In genomic region chr21:46503922-46504539, GRCh38 we compare ENCODE assay signal across 15 cellular contexts. TPM values are rescaled to one million over a fixed set of nuclear protein-coding genes. Genes with fewer than 3 reads are reported as not detected.
DNase-seq lines count a peak whose midpoint lies in the region; ATAC-seq, FAIRE-seq and TF ChIP-seq lines count a peak whose summit lies in the region.
"Had no signal": no experiment of that assay in that cellular context is flagged by ENCODE, and none has a peak within 500 bp of the region (broad histone marks: within the 10 kb centered on the region; RNA-seq: fewer than 3 reads in every experiment).

No MANE protein-coding gene starts in this region.

- intact Hi-C loops in adrenal gland (cut with DNase I) = no loop called here
- intact Hi-C loops in activated naive CD4-positive, alpha-beta T cell treated with anti-CD3 and anti-CD28 coated beads for 36 hours (cut with micrococcal nuclease) = no loop called here

- H3K27ac ChIP-seq in adrenal gland = no peak overlapping the region
- H3K27ac ChIP-seq: lower lobe of right lung, thoracic aorta had no signal

- no peaks in the 10 kb centered on the region for H3K27me3 ChIP-seq in adrenal gland

- no peak overlapping the region for H3K4me3 Mint-ChIP-seq in glutamatergic neuron (ENCODE audit: unreplicated experiment)
- H3K4me3 Mint-ChIP-seq in activated naive CD4-positive, alpha-beta T cell treated with anti-CD3 and anti-CD28 coated beads for 36 hours = no peak overlapping the region
- H3K4me3 Mint-ChIP-seq: activated naive CD8-positive, alpha-beta T cell treated with anti-CD3 and anti-CD28 coated beads for 36 hours had no signal

- H3K4me1 Mint-ChIP-seq in glutamatergic neuron (ENCODE audit: low read depth, unreplicated experiment) = peaks cover 6% of the 10 kb centered on the region
- peaks cover 19% of the 10 kb centered on the region for H3K4me1 Mint-ChIP-seq in activated naive CD4-positive, alpha-beta T cell treated with anti-CD3 and anti-CD28 coated beads for 36 hours (ENCODE audit: low read depth)

- 87 to 90% (median 90%) methylated on average over 12 of the region's 12 CpGs for WGBS in adrenal gland, 4 donors

- peaks cover 0 to 15% of the 10 kb centered on the region in 2 donors for H3K4me1 ChIP-seq in adrenal gland (replicated peaks in 1 of 2)

- H3K9me3 ChIP-seq in adrenal gland (replicated peaks in 1 of 3) = no peaks in the 10 kb centered on the region
- H3K9me3 ChIP-seq: lower lobe of right lung, thoracic aorta had no signal

- CTCF ChIA-PET in activated naive CD4-positive, alpha-beta T cell treated with anti-CD3 and anti-CD28 coated beads for 36 hours (lab: Charles Lee) = no interaction called here

- no peaks in the 10 kb centered on the region for H3K36me3 Mint-ChIP-seq in glutamatergic neuron (ENCODE audit: unreplicated experiment)
- peaks cover 18% of the 10 kb centered on the region for H3K36me3 Mint-ChIP-seq in activated naive CD4-positive, alpha-beta T cell treated with anti-CD3 and anti-CD28 coated beads for 36 hours (ENCODE audit: low read depth)

- H3K4me3 ChIP-seq in GM12865 (ENCODE audit: low read depth, low read length) (peak overlapping the region; percentile 36), adrenal gland (no peak overlapping the region)
- H3K4me3 ChIP-seq: lower lobe of right lung, skin epidermis, thoracic aorta had no signal

- peaks cover 2% of the 10 kb centered on the region for H3K9me3 Mint-ChIP-seq in glutamatergic neuron (ENCODE audit: unreplicated experiment)
- H3K9me3 Mint-ChIP-seq in activated naive CD4-positive, alpha-beta T cell treated with anti-CD3 and anti-CD28 coated beads for 36 hours = no peaks in the 10 kb centered on the region
- H3K9me3 Mint-ChIP-seq: activated naive CD8-positive, alpha-beta T cell treated with anti-CD3 and anti-CD28 coated beads for 36 hours had no signal

- TF ChIP-seq CTCF in GM12865 (IDR thresholded peaks at IDR 0.05; ENCODE audit: insufficient read depth, low read depth, low read length, missing control alignments) (no peak), glutamatergic neuron (IDR thresholded peaks at IDR 0.05; ENCODE audit: partially characterized antibody, unreplicated experiment) (no peak), adrenal gland (IDR thresholded peaks at IDR 0.05) (no peak)

- peaks cover 3% of the 10 kb centered on the region for H3K27me3 Mint-ChIP-seq in glutamatergic neuron (ENCODE audit: unreplicated experiment)
- H3K27me3 Mint-ChIP-seq in activated naive CD4-positive, alpha-beta T cell treated with anti-CD3 and anti-CD28 coated beads for 36 hours (ENCODE audit: low read depth) = no peaks in the 10 kb centered on the region
- H3K27me3 Mint-ChIP-seq: activated naive CD8-positive, alpha-beta T cell treated with anti-CD3 and anti-CD28 coated beads for 36 hours had no signal

- FAIRE-seq in GM19239 (lab: Jason Lieb, UNC) = peak; percentile 88
- FAIRE-seq: HTR-8/SVneo had no signal

- TF ChIP-seq POLR2A in adrenal gland (IDR thresholded peaks at IDR 0.05) = no peak

- ATAC-seq in HG03066 (IDR thresholded peaks at IDR 0.05; ENCODE audit: low read depth, unreplicated experiment) = peak; percentile 50
- ATAC-seq: lower lobe of right lung had no signal

- DNase-seq in GM12865 (ENCODE audit: low read depth) = peak; percentile 78
- peak; percentile 20 for DNase-seq in GM19239 (ENCODE audit: insufficient read length, low spot score)
- no peak for DNase-seq in glutamatergic neuron
- no peak for DNase-seq in adrenal gland
- no peak for DNase-seq in activated naive CD4-positive, alpha-beta T cell treated with anti-CD3 and anti-CD28 coated beads for 36 hours
- no peak for DNase-seq in SW480 (ENCODE audit: low spot score)
- no peak for DNase-seq in stimulated activated CD4-positive, alpha-beta T cell treated with anti-CD3 and anti-CD28 coated beads, Interleukin-1b, Interleukin-23, amount 100 ng/mL, for 48 hours
- DNase-seq: activated naive CD8-positive, alpha-beta T cell treated with anti-CD3 and anti-CD28 coated beads for 36 hours; COR-L47; lower lobe of right lung; NCI-H446 had no signal

- H3K27ac Mint-ChIP-seq in glutamatergic neuron (ENCODE audit: unreplicated experiment) = peak overlapping the region; percentile 22
- H3K27ac Mint-ChIP-seq in activated naive CD4-positive, alpha-beta T cell treated with anti-CD3 and anti-CD28 coated beads for 36 hours = no peak overlapping the region
- H3K27ac Mint-ChIP-seq: activated naive CD8-positive, alpha-beta T cell treated with anti-CD3 and anti-CD28 coated beads for 36 hours had no signal

- H3K36me3 ChIP-seq in adrenal gland (replicated peaks in 1 of 2) = peaks cover 0 to 26% of the 10 kb centered on the region in 2 donors

RNA-seq across cellular contexts. Expression of gene DIP2A, which starts 45.3 kb away (rescaled TPM):
- total RNA-seq in glutamatergic neuron (ENCODE audit: unreplicated experiment) (55.4 TPM), adrenal gland (10 to 100 TPM; 22.0 to 60.3 (median 35.4) TPM)
- 10 to 100 TPM; 26.2 to 61.7 (median 45.5) TPM for polyA plus RNA-seq in adrenal gland
- total RNA-seq in activated naive CD4-positive, alpha-beta T cell treated with anti-CD3 and anti-CD28 coated beads for 36 hours = 10 to 100 TPM; 31.4 to 32.7 TPM

Comparison
In these comparisons a context has a peak if more than half of its experiments do, and no peak if none do; other contexts are left out.
1. DNase-seq: peak in GM12865 (single experiment) and GM19239 (single experiment); none in glutamatergic neuron (single experiment), adrenal gland (0 of 7), activated naive CD4-positive, alpha-beta T cell treated with anti-CD3 and anti-CD28 coated beads for 36 hours (single experiment), SW480 (single experiment) and stimulated activated CD4-positive, alpha-beta T cell treated with anti-CD3 and anti-CD28 coated beads, Interleukin-1b, Interleukin-23, amount 100 ng/mL, for 48 hours (single experiment).